1 cellular context compared by ENCODE assay signal in the genomic region with DNA sequence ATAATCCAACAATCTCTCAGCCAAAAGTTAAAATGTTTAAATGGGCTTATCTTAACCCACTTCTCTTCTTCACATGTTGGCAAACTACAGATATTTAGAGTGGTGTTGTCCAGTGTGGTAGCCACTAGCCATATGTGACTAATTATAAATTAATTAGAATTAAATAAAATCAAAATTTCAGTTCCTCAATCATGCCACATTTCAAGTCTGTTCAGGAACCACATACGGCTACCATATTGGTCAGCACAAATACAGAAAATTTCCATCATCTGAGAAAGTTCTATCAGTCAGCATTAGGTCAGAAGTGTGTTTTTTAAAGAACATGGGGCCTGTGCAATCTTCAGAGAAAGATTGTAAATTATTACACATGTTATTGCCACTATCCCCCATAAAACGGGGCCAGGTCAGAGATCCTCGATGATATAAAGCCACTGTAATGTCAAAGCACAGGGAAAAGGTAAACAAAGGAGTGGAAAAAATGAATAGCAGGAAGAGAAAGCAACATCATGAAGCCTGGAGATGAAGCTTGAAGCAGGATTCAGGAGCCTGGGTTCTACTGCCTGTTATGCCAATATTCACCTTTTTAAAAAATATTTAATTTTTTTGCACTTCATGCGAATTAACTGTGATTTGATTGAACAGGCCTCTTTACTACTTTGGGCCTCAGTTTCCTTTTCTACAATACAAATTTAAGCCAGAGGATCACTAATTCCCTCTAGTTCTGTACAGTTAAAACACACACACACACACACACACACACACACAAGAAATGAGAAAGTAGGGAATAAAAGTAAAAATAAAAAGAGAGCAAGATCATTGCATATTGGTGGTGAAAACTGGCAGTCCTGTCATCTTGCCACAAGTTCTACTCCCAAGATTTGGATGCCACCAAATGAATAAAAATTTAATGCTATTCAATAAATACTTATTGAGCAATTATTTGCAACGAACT.
A peak's percentile ranks its signal among the peaks of the same experiment; 100 is the strongest.
TF ChIP-seq lines count a peak whose summit lies in the region.

No MANE protein-coding gene starts in this region.

TF ChIP-seq in HEK293, 187 proteins besides CTCF, POLR2A, EP300 and RAD21 (continued from another document and continues in another):
- TF ChIP-seq, protein P1, sequence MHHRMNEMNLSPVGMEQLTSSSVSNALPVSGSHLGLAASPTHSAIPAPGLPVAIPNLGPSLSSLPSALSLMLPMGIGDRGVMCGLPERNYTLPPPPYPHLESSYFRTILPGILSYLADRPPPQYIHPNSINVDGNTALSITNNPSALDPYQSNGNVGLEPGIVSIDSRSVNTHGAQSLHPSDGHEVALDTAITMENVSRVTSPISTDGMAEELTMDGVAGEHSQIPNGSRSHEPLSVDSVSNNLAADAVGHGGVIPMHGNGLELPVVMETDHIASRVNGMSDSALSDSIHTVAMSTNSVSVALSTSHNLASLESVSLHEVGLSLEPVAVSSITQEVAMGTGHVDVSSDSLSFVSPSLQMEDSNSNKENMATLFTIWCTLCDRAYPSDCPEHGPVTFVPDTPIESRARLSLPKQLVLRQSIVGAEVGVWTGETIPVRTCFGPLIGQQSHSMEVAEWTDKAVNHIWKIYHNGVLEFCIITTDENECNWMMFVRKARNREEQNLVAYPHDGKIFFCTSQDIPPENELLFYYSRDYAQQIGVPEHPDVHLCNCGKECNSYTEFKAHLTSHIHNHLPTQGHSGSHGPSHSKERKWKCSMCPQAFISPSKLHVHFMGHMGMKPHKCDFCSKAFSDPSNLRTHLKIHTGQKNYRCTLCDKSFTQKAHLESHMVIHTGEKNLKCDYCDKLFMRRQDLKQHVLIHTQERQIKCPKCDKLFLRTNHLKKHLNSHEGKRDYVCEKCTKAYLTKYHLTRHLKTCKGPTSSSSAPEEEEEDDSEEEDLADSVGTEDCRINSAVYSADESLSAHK (tag by site-specific recombination; IDR thresholded peaks at IDR 0.05) = 0 out of 2 replicates have a peak, but pooled peaks have one; percentile 27
- TF ChIP-seq ZNF837 (tag by site-specific recombination; IDR thresholded peaks at IDR 0.05) (no peak), ZNF629 (tag by site-specific recombination; IDR thresholded peaks at IDR 0.05) (no peak), ZNF221 (tag by site-specific recombination; IDR thresholded peaks at IDR 0.05; ENCODE audit: borderline replicate concordance) (no peak), ZNF670 (tag by site-specific recombination; IDR thresholded peaks at IDR 0.05; ENCODE audit: low read depth) (no peak), ZNF292 (tag by site-specific recombination; IDR thresholded peaks at IDR 0.05; ENCODE audit: borderline replicate concordance, low read depth) (no peak), ZNF843 (tag by site-specific recombination; IDR thresholded peaks at IDR 0.05) (peak; percentile 64), ZNF184 (tag by site-specific recombination; IDR thresholded peaks at IDR 0.05) (no peak), BCL11A (tag by site-specific recombination; IDR thresholded peaks at IDR 0.05; ENCODE audit: low read depth) (0 out of 2 replicates have a peak, but pooled peaks have one; percentile 27), ZNF335 (tag by site-specific recombination; conservative IDR thresholded peaks at IDR 0.05) (peak; percentile 18; the same call in 1 of the 2 replicates), ZNF561 (tag by site-specific recombination; IDR thresholded peaks at IDR 0.05; ENCODE audit: borderline replicate concordance) (no peak), KLF7 (tag by site-specific recombination; IDR thresholded peaks at IDR 0.05; ENCODE audit: borderline replicate concordance) (no peak), MEIS1 (CRISPR knock-in tag; IDR thresholded peaks at IDR 0.05; ENCODE audit: borderline replicate concordance) (no peak), ZFP69B (tag by site-specific recombination; IDR thresholded peaks at IDR 0.05) (no peak), ZNF112 (tag by site-specific recombination; IDR thresholded peaks at IDR 0.05) (no peak), ZNF404 (tag by site-specific recombination; IDR thresholded peaks at IDR 0.05) (no peak), ZNF529 (tag by site-specific recombination; IDR thresholded peaks at IDR 0.05; ENCODE audit: insufficient replicate concordance) (no peak), ZNF174 (tag by site-specific recombination; IDR thresholded peaks at IDR 0.05) (no peak), SALL2 (tag by site-specific recombination; IDR thresholded peaks at IDR 0.05; ENCODE audit: borderline replicate concordance) (no peak), ZNF555 (tag by site-specific recombination; conservative IDR thresholded peaks at IDR 0.05) (no peak), ZNF37A (tag by site-specific recombination; IDR thresholded peaks at IDR 0.05) (no peak), HOXC10 (CRISPR knock-in tag; IDR thresholded peaks at IDR 0.05) (no peak), ZNF121 (tag by site-specific recombination; IDR thresholded peaks at IDR 0.05) (peak; percentile 76), ZNF311 (tag by site-specific recombination; IDR thresholded peaks at IDR 0.05; ENCODE audit: borderline replicate concordance) (no peak), ZNF23 (tag by site-specific recombination; IDR thresholded peaks at IDR 0.05; ENCODE audit: borderline replicate concordance) (no peak), ZNF792 (tag by site-specific recombination; IDR thresholded peaks at IDR 0.05) (no peak), ZNF548 (tag by site-specific recombination; IDR thresholded peaks at IDR 0.05) (no peak), ZNF585B (tag by site-specific recombination; IDR thresholded peaks at IDR 0.05) (no peak), ZNF394 (tag by site-specific recombination; IDR thresholded peaks at IDR 0.05; ENCODE audit: borderline replicate concordance) (no peak), ZNF777 (tag by site-specific recombination; IDR thresholded peaks at IDR 0.05; ENCODE audit: borderline replicate concordance) (no peak), ZNF530 (tag by site-specific recombination; IDR thresholded peaks at IDR 0.05; ENCODE audit: low read depth) (no peak), ZNF654 (tag by site-specific recombination; IDR thresholded peaks at IDR 0.05; ENCODE audit: low read depth) (no peak), EGR2 (tag by site-specific recombination; IDR thresholded peaks at IDR 0.05; ENCODE audit: low read depth) (no peak), ZBTB20 (tag by site-specific recombination; IDR thresholded peaks at IDR 0.05) (peak; percentile 23; the same call in 1 of the 2 replicates), SCRT1 (tag by site-specific recombination; IDR thresholded peaks at IDR 0.05; ENCODE audit: borderline replicate concordance) (no peak), ZNF350 (tag by site-specific recombination; IDR thresholded peaks at IDR 0.05) (no peak), ZNF501 (tag by site-specific recombination; IDR thresholded peaks at IDR 0.05) (no peak), ZNF169 (tag by site-specific recombination; IDR thresholded peaks at IDR 0.05) (no peak), ZNF473 (tag by site-specific recombination; IDR thresholded peaks at IDR 0.05) (no peak), ZNF140 (tag by site-specific recombination; IDR thresholded peaks at IDR 0.05) (no peak), ZNF747 (tag by site-specific recombination; IDR thresholded peaks at IDR 0.05) (no peak)
- TF ChIP-seq, protein P2, sequence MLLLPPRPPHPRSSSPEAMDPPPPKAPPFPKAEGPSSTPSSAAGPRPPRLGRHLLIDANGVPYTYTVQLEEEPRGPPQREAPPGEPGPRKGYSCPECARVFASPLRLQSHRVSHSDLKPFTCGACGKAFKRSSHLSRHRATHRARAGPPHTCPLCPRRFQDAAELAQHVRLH (tag by site-specific recombination; IDR thresholded peaks at IDR 0.05) = no peak
- TF ChIP-seq, protein P3, sequence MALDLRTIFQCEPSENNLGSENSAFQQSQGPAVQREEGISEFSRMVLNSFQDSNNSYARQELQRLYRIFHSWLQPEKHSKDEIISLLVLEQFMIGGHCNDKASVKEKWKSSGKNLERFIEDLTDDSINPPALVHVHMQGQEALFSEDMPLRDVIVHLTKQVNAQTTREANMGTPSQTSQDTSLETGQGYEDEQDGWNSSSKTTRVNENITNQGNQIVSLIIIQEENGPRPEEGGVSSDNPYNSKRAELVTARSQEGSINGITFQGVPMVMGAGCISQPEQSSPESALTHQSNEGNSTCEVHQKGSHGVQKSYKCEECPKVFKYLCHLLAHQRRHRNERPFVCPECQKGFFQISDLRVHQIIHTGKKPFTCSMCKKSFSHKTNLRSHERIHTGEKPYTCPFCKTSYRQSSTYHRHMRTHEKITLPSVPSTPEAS (tag by site-specific recombination; IDR thresholded peaks at IDR 0.05) = peak; percentile 29; the same call in 1 of the 2 replicates
- TF ChIP-seq, protein P4, sequence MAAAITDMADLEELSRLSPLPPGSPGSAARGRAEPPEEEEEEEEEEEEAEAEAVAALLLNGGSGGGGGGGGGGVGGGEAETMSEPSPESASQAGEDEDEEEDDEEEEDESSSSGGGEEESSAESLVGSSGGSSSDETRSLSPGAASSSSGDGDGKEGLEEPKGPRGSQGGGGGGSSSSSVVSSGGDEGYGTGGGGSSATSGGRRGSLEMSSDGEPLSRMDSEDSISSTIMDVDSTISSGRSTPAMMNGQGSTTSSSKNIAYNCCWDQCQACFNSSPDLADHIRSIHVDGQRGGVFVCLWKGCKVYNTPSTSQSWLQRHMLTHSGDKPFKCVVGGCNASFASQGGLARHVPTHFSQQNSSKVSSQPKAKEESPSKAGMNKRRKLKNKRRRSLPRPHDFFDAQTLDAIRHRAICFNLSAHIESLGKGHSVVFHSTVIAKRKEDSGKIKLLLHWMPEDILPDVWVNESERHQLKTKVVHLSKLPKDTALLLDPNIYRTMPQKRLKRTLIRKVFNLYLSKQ (tag by site-specific recombination; IDR thresholded peaks at IDR 0.05; ENCODE audit: borderline replicate concordance) = no peak
- TF ChIP-seq, protein P5, sequence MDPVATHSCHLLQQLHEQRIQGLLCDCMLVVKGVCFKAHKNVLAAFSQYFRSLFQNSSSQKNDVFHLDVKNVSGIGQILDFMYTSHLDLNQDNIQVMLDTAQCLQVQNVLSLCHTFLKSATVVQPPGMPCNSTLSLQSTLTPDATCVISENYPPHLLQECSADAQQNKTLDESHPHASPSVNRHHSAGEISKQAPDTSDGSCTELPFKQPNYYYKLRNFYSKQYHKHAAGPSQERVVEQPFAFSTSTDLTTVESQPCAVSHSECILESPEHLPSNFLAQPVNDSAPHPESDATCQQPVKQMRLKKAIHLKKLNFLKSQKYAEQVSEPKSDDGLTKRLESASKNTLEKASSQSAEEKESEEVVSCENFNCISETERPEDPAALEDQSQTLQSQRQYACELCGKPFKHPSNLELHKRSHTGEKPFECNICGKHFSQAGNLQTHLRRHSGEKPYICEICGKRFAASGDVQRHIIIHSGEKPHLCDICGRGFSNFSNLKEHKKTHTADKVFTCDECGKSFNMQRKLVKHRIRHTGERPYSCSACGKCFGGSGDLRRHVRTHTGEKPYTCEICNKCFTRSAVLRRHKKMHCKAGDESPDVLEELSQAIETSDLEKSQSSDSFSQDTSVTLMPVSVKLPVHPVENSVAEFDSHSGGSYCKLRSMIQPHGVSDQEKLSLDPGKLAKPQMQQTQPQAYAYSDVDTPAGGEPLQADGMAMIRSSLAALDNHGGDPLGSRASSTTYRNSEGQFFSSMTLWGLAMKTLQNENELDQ (tag by site-specific recombination; IDR thresholded peaks at IDR 0.05; ENCODE audit: low read depth) = no peak
- TF ChIP-seq, protein P6, sequence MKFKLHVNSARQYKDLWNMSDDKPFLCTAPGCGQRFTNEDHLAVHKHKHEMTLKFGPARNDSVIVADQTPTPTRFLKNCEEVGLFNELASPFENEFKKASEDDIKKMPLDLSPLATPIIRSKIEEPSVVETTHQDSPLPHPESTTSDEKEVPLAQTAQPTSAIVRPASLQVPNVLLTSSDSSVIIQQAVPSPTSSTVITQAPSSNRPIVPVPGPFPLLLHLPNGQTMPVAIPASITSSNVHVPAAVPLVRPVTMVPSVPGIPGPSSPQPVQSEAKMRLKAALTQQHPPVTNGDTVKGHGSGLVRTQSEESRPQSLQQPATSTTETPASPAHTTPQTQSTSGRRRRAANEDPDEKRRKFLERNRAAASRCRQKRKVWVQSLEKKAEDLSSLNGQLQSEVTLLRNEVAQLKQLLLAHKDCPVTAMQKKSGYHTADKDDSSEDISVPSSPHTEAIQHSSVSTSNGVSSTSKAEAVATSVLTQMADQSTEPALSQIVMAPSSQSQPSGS (tag by site-specific recombination; IDR thresholded peaks at IDR 0.05; ENCODE audit: low read depth) = no peak
- TF ChIP-seq, protein P7, sequence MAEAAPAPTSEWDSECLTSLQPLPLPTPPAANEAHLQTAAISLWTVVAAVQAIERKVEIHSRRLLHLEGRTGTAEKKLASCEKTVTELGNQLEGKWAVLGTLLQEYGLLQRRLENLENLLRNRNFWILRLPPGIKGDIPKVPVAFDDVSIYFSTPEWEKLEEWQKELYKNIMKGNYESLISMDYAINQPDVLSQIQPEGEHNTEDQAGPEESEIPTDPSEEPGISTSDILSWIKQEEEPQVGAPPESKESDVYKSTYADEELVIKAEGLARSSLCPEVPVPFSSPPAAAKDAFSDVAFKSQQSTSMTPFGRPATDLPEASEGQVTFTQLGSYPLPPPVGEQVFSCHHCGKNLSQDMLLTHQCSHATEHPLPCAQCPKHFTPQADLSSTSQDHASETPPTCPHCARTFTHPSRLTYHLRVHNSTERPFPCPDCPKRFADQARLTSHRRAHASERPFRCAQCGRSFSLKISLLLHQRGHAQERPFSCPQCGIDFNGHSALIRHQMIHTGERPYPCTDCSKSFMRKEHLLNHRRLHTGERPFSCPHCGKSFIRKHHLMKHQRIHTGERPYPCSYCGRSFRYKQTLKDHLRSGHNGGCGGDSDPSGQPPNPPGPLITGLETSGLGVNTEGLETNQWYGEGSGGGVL (tag by site-specific recombination; IDR thresholded peaks at IDR 0.05) = no peak
- TF ChIP-seq, protein P8, sequence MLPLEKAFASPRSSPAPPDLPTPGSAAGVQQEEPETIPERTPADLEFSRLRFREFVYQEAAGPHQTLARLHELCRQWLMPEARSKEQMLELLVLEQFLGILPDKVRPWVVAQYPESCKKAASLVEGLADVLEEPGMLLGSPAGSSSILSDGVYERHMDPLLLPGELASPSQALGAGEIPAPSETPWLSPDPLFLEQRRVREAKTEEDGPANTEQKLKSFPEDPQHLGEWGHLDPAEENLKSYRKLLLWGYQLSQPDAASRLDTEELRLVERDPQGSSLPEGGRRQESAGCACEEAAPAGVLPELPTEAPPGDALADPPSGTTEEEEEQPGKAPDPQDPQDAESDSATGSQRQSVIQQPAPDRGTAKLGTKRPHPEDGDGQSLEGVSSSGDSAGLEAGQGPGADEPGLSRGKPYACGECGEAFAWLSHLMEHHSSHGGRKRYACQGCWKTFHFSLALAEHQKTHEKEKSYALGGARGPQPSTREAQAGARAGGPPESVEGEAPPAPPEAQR (tag by site-specific recombination; IDR thresholded peaks at IDR 0.05) = no peak
- TF ChIP-seq, protein P9, sequence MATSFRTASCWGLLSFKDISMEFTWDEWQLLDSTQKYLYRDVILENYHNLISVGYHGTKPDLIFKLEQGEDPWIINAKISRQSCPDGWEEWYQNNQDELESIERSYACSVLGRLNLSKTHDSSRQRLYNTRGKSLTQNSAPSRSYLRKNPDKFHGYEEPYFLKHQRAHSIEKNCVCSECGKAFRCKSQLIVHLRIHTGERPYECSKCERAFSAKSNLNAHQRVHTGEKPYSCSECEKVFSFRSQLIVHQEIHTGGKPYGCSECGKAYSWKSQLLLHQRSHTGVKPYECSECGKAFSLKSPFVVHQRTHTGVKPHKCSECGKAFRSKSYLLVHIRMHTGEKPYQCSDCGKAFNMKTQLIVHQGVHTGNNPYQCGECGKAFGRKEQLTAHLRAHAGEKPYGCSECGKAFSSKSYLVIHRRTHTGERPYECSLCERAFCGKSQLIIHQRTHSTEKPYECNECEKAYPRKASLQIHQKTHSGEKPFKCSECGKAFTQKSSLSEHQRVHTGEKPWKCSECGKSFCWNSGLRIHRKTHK (tag by site-specific recombination; IDR thresholded peaks at IDR 0.05) = no peak
